ENCODE assay signal across 9 cellular contexts in genomic region chr20:48831702-48832422, GRCh38. TPM values are rescaled to one million over a fixed set of nuclear protein-coding genes. Genes with fewer than 3 reads are reported as not detected.
DNase-seq lines count a peak whose midpoint lies in the region; ATAC-seq, FAIRE-seq and TF ChIP-seq lines count a peak whose summit lies in the region.
"Had no signal": no experiment of that assay in that cellular context is flagged by ENCODE, and none has a peak within 500 bp of the region (broad histone marks: within the 10 kb centered on the region; RNA-seq: fewer than 3 reads in every experiment).

No MANE protein-coding gene starts in this region.

- H3K36me3 ChIP-seq in H1 (ENCODE audit: control insufficient read depth in 2 of 4, insufficient read depth in 4 of 4, low read length in 3 of 4) = no peaks in the 10 kb centered on the region

- no peak for TF ChIP-seq EP300 in H1 (IDR thresholded peaks at IDR 0.05; ENCODE audit: borderline replicate concordance in 1 of 2, low read depth in 2 of 2, low read length in 2 of 2)

- H3K9ac ChIP-seq in H1 (replicated peaks in 1 of 4; ENCODE audit: extremely low read depth in 1 of 4, low read depth in 3 of 4, low read length in 3 of 4) = no peak overlapping the region

- H3K36me3 Mint-ChIP-seq in CD14-positive monocyte = no peaks in the 10 kb centered on the region

- no peak overlapping the region for H3K18ac ChIP-seq in H1 (ENCODE audit: extremely low read depth, low read length)

- no peak overlapping the region for H4K5ac ChIP-seq in H1 (ENCODE audit: insufficient read length, low read depth, low read length)

- peaks cover 7% of the 10 kb centered on the region; the same call in 1 of the 2 replicates for H3K23me2 ChIP-seq in H1 (ENCODE audit: low read depth, low read length)

- WGBS in H1 (ENCODE audit: extremely low coverage in 1 of 2, insufficient coverage in 1 of 2, insufficient read length in 1 of 2, insufficient replicate concordance in 2 of 2, low coverage in 1 of 2, low lambda C conversion rate in 2 of 2, missing lambda C conversion rate in 1 of 2), 2 experiments = 83% methylated on average over 7 of the region's 7 CpGs; no CpG with 5 or more reads in 1 of the 2 experiments

- no peak overlapping the region for H3K4me3 ChIP-seq in H1 (ENCODE audit: extremely low read depth in 1 of 4, insufficient read depth in 2 of 4, low read depth in 3 of 4, low read length in 4 of 4)

- H3K27me3 Mint-ChIP-seq in CD14-positive monocyte (ENCODE audit: low read depth in 3 of 3) = no peaks in the 10 kb centered on the region

- H3K56ac ChIP-seq in H1 (replicated peaks; ENCODE audit: insufficient read length, low read depth, low read length) = no peak overlapping the region

- H3K79me1 ChIP-seq in H1 (ENCODE audit: low read depth, low read length) = no peaks in the 10 kb centered on the region

- no peak overlapping the region for H2BK5ac ChIP-seq in H1 (ENCODE audit: low read depth, low read length)

- no peak overlapping the region for H3K14ac ChIP-seq in H1 (ENCODE audit: insufficient read length)

- no peaks in the 10 kb centered on the region for H3K79me2 ChIP-seq in H1 (ENCODE audit: control insufficient read depth in 1 of 2, insufficient read depth in 2 of 2, low read length in 2 of 2)

- TF ChIP-seq CTCF in CD14-positive monocyte (IDR thresholded peaks at IDR 0.05) (no peak), H1 (IDR thresholded peaks at IDR 0.05; ENCODE audit: control extremely low read depth in 1 of 3, insufficient read depth in 1 of 3, low read depth in 1 of 3, low read length in 3 of 3) (no peak), omental fat pad (IDR thresholded peaks at IDR 0.05) (no peak)

- no peak overlapping the region for H2BK120ac ChIP-seq in H1 (replicated peaks; ENCODE audit: low read depth, low read length)

- peak overlapping the region; percentile 86 to 93 (median 88) for H3K27ac Mint-ChIP-seq in CD14-positive monocyte

- H2BK15ac ChIP-seq in H1 (ENCODE audit: low read length) = 0 out of 2 replicates have a peak overlapping the region, but pooled peaks have one; percentile 29

- peak; percentile 62 for ATAC-seq in omental fat pad (ENCODE audit: low FRiP score)
- no peak for ATAC-seq in HG03108 (IDR thresholded peaks at IDR 0.05; ENCODE audit: unreplicated experiment)
- no peak for ATAC-seq in HG02763 (IDR thresholded peaks at IDR 0.05; ENCODE audit: unreplicated experiment)
- no peak for ATAC-seq in GM18502 (IDR thresholded peaks at IDR 0.05; ENCODE audit: poor library complexity, unreplicated experiment)

- no peaks in the 10 kb centered on the region for H3K9me3 ChIP-seq in H1 (ENCODE audit: insufficient read depth in 2 of 2, low read depth in 1 of 2, low read length in 1 of 2)

- TF ChIP-seq POLR2A in H1 (IDR thresholded peaks at IDR 0.05; ENCODE audit: control extremely low read depth in 1 of 2, low read depth in 2 of 2, low read length in 2 of 2) = no peak

- H3K9me3 Mint-ChIP-seq in CD14-positive monocyte = peaks cover 0 to 1% (median 0%) of the 10 kb centered on the region in 7 donors

- H3K4me3 Mint-ChIP-seq in CD14-positive monocyte = peak overlapping the region; percentile 20 to 74

- H4K91ac ChIP-seq in H1 (replicated peaks; ENCODE audit: insufficient read length, low read length) = no peak overlapping the region

- H3K4me1 ChIP-seq in H1 (replicated peaks in 1 of 4; ENCODE audit: control insufficient read depth in 3 of 4, insufficient read depth in 4 of 4, low read length in 3 of 4) = peaks cover 0 to 1% (median 0%) of the 10 kb centered on the region in 4 experiments; a peak in 1 of 7 replicates

- POLR2A ChIA-PET in H1 (lab: Charles Lee; ENCODE audit: partially characterized antibody) = interaction anchor here (0.9 kb wide), 1 partner anchor 9 kb away, joined by 3 read pairs; no protein-coding TSS in a partner anchor

- no peak for FAIRE-seq in H1 (lab: Jason Lieb, UNC)

- H2AFZ ChIP-seq in H1 (ENCODE audit: low read length) = no peak overlapping the region

- H2BK12ac ChIP-seq in H1 (ENCODE audit: low read depth, low read length) = no peak overlapping the region

- no peak overlapping the region for H3K4me2 ChIP-seq in H1 (ENCODE audit: insufficient read depth in 1 of 2, low read depth in 2 of 2, low read length in 2 of 2)

- H3K27me3 ChIP-seq in H1 (replicated peaks in 1 of 4; ENCODE audit: control insufficient read depth in 3 of 4, extremely low read depth in 1 of 4, insufficient read depth in 3 of 4, low read length in 3 of 4) = peaks cover 0 to 22% (median 14%) of the 10 kb centered on the region in 4 experiments; a peak in 6 of 7 replicates

- no peak overlapping the region for H2BK20ac ChIP-seq in H1 (ENCODE audit: low read length)

- H4K20me1 ChIP-seq in H1 (replicated peaks in 1 of 2; ENCODE audit: control insufficient read depth in 1 of 2, insufficient read depth in 2 of 2, low read length in 2 of 2) = no peaks in the 10 kb centered on the region

- intact Hi-C loops in CD14-positive monocyte (cut with micrococcal nuclease) = loop anchor here (5.0 kb wide), 2 partner anchors 55 to 70 kb away; no protein-coding TSS in a partner anchor

- H3K4ac ChIP-seq in H1 (replicated peaks; ENCODE audit: insufficient read length, low read depth, low read length) = no peak overlapping the region

- CTCF ChIA-PET in H1 (lab: Charles Lee; ENCODE audit: partially characterized antibody) = interaction anchor here (0.6 to 3.0 kb wide), 6 partner anchors 16 to 175 kb away, joined by 3 to 29 read pairs (median 4); no protein-coding TSS in a partner anchor

- no peak overlapping the region for H3K27ac ChIP-seq in H1 (ENCODE audit: low read depth, low read length)

- H4K8ac ChIP-seq in H1 (ENCODE audit: extremely low read depth, insufficient read depth, low read length) = no peak overlapping the region

- H3K4me1 Mint-ChIP-seq in CD14-positive monocyte = peaks cover 43% of the 10 kb centered on the region

- H2AK5ac ChIP-seq in H1 (ENCODE audit: low read depth, low read length) = no peak overlapping the region

- DNase-seq in CD14-positive monocyte (ENCODE audit: low spot score) = no peak
- DNase-seq in NCI-H226 = peak; percentile 44
- no peak for DNase-seq in H1 (ENCODE audit: low read depth in 1 of 2, low spot score in 2 of 2)
- peak; percentile 35 for DNase-seq in omental fat pad (ENCODE audit: low spot score)
- DNase-seq in foreskin melanocyte = no peak
- DNase-seq: activated CD4-positive, alpha-beta T cell treated with anti-CD3 and anti-CD28 coated beads, Interleukin-2, amount 50 U/mL, for 48 hours had no signal

- no peak overlapping the region for H3K23ac ChIP-seq in H1 (ENCODE audit: insufficient read length)

- TF ChIP-seq RAD21 in H1 (IDR thresholded peaks at IDR 0.05 in 1 of 2, conservative IDR thresholded peaks at IDR 0.05 in 1 of 2; ENCODE audit: low read depth in 2 of 2, low read length in 2 of 2) = no peak

TF ChIP-seq in H1, 55 proteins besides CTCF, POLR2A, EP300 and RAD21:
- TF ChIP-seq TBP (IDR thresholded peaks at IDR 0.05; ENCODE audit: low read depth, low read length) = no peak
- no peak for TF ChIP-seq FOSL1 (IDR thresholded peaks at IDR 0.05; ENCODE audit: insufficient read depth, low read depth, low read length)
- TF ChIP-seq ASH2L (IDR thresholded peaks at IDR 0.05; ENCODE audit: low read length) = no peak
- no peak for TF ChIP-seq USF2 (IDR thresholded peaks at IDR 0.05; ENCODE audit: low read length)

RNA-seq across cellular contexts. Expression of gene PREX1, which starts 4.1 kb away (rescaled TPM):
- 10 to 100 TPM; 24.3 to 27.5 TPM for polyA plus RNA-seq in CD14-positive monocyte
- total RNA-seq in H1 (2021; fragmentation: NEBNext Ultra II Directional; extraction: Animal tissue kit (Norgen Biotek cat#: 25700)) = 12.8 and 13.5 TPM in 2 replicates
- 10.7 and 13.4 TPM in 2 replicates for polyA plus RNA-seq in H1 (2011; rRNA removed)
- polyA plus RNA-seq in H1 (2011; cell fraction: cytosol; rRNA removed) = 9.6 TPM
- polyA plus RNA-seq in H1 (2011; cell fraction: nucleus; rRNA removed) = 17.7 TPM
- polyA plus RNA-seq in H1 (2012, experiment 1 of 2) = 8.8 to 13.0 TPM (median 12.7 TPM) in 4 replicates
- 8.5 TPM for polyA plus RNA-seq in H1 (2012, experiment 2 of 2)
- polyA plus RNA-seq in H1 (2013, experiment 1 of 2) = 6.3 TPM
- 6.2 TPM for polyA plus RNA-seq in H1 (2013, experiment 2 of 2)
- 12.9 and 16.1 TPM in 2 replicates for polyA minus RNA-seq in H1 (2011; rRNA and poly(A)+ RNA removed)
- polyA minus RNA-seq in H1 (2011; cell fraction: cytosol; rRNA and poly(A)+ RNA removed) = 9.6 TPM
- polyA minus RNA-seq in H1 (2011; cell fraction: nucleus; rRNA and poly(A)+ RNA removed) = 8.8 TPM
- 100 to 1,000 TPM in 1 of 4 donors, 10 to 100 TPM in 3; 29.5 to 121 (median 40.9) TPM for total RNA-seq in omental fat pad

Comparison
In these comparisons a context has a peak if more than half of its experiments do, and no peak if none do; other contexts are left out.
1. DNase-seq: peak in NCI-H226 (single experiment) and omental fat pad (single experiment); none in CD14-positive monocyte (single experiment), H1 (0 of 2) and foreskin melanocyte (single experiment).